Comparison of ENCODE assay signal across 1 cellular context in the genomic region with DNA sequence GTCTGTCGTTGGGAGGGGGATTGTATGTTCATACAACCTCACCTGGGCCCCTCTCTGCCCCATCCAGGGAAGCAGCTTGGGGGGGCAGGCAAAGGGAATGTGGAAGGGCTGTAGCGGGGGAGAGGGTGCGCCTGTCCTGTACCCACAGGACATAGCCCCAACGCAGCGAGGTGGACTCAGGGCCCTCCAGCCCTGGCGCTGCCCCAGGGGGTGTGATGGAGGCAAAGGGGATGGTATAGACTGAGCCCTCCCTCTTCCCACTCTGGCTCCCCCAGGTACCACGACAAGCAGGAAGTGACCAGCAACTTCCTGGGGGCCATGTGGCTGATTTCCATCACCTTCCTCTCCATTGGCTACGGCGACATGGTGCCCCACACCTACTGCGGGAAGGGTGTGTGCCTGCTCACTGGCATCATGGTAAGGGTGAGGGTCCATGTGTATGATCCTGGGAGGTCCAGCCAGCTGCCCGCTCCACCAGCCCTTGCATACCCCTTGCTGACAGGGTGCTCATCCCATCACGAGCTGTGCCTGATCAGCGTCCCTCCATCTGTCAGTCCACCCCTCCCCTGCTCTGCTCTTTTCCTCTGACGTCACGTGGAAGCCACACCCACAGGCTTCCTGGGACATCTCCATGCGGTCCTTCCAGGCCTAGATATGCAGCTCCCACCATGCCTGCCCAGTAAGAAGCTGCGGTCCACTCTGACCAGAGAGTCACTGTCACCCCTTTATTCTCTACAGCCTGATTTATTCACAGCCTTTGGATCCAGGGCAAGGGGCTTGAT.
TF ChIP-seq lines count a peak whose summit lies in the region.

No MANE protein-coding gene starts in this region.

TF ChIP-seq in WTC11, 78 proteins besides CTCF, POLR2A, EP300 and RAD21:
- TF ChIP-seq ZNF317 (CRISPR knock-in tag; IDR thresholded peaks at IDR 0.05; ENCODE audit: borderline replicate concordance, low read depth) (no peak), TCF7 (CRISPR knock-in tag; IDR thresholded peaks at IDR 0.05; ENCODE audit: low read depth) (0 out of 2 replicates have a peak, but pooled peaks have one; percentile 33)
- TF ChIP-seq, protein P1, sequence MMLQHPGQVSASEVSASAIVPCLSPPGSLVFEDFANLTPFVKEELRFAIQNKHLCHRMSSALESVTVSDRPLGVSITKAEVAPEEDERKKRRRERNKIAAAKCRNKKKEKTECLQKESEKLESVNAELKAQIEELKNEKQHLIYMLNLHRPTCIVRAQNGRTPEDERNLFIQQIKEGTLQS (CRISPR knock-in tag; conservative IDR thresholded peaks at IDR 0.05): no peak
- TF ChIP-seq, protein P2, sequence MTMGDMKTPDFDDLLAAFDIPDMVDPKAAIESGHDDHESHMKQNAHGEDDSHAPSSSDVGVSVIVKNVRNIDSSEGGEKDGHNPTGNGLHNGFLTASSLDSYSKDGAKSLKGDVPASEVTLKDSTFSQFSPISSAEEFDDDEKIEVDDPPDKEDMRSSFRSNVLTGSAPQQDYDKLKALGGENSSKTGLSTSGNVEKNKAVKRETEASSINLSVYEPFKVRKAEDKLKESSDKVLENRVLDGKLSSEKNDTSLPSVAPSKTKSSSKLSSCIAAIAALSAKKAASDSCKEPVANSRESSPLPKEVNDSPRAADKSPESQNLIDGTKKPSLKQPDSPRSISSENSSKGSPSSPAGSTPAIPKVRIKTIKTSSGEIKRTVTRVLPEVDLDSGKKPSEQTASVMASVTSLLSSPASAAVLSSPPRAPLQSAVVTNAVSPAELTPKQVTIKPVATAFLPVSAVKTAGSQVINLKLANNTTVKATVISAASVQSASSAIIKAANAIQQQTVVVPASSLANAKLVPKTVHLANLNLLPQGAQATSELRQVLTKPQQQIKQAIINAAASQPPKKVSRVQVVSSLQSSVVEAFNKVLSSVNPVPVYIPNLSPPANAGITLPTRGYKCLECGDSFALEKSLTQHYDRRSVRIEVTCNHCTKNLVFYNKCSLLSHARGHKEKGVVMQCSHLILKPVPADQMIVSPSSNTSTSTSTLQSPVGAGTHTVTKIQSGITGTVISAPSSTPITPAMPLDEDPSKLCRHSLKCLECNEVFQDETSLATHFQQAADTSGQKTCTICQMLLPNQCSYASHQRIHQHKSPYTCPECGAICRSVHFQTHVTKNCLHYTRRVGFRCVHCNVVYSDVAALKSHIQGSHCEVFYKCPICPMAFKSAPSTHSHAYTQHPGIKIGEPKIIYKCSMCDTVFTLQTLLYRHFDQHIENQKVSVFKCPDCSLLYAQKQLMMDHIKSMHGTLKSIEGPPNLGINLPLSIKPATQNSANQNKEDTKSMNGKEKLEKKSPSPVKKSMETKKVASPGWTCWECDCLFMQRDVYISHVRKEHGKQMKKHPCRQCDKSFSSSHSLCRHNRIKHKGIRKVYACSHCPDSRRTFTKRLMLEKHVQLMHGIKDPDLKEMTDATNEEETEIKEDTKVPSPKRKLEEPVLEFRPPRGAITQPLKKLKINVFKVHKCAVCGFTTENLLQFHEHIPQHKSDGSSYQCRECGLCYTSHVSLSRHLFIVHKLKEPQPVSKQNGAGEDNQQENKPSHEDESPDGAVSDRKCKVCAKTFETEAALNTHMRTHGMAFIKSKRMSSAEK (CRISPR knock-in tag; IDR thresholded peaks at IDR 0.05; ENCODE audit: borderline replicate concordance): no peak
